Comparison of ENCODE assay signal across 1 cellular context in genomic region chr6:100892116-100892515, GRCh38.
TF ChIP-seq lines count a peak whose summit lies in the region.

No MANE protein-coding gene starts in this region.

TF ChIP-seq in GM23338, 12 proteins besides CTCF, POLR2A, EP300 and RAD21 (continued from another document):
- TF ChIP-seq REST (IDR thresholded peaks at IDR 0.05; ENCODE audit: unreplicated experiment), result no peak
- no peak for TF ChIP-seq ETS1 (IDR thresholded peaks at IDR 0.05)
- no peak for TF ChIP-seq EZH2 (IDR thresholded peaks at IDR 0.05; ENCODE audit: low read depth, unreplicated experiment)
- TF ChIP-seq ZNF114 (CRISPR knock-in tag; IDR thresholded peaks at IDR 0.05), result no peak
- no peak for TF ChIP-seq POLR2AphosphoS5 (IDR thresholded peaks at IDR 0.05; ENCODE audit: low read depth)
- no peak for TF ChIP-seq STAT1 (IDR thresholded peaks at IDR 0.05; ENCODE audit: unreplicated experiment)
- no peak for TF ChIP-seq ZNF462 (CRISPR knock-in tag; IDR thresholded peaks at IDR 0.05)
- no peak for TF ChIP-seq NANOG (IDR thresholded peaks at IDR 0.05; ENCODE audit: borderline replicate concordance)
